24 cellular contexts compared by ENCODE assay signal in the genomic region with DNA sequence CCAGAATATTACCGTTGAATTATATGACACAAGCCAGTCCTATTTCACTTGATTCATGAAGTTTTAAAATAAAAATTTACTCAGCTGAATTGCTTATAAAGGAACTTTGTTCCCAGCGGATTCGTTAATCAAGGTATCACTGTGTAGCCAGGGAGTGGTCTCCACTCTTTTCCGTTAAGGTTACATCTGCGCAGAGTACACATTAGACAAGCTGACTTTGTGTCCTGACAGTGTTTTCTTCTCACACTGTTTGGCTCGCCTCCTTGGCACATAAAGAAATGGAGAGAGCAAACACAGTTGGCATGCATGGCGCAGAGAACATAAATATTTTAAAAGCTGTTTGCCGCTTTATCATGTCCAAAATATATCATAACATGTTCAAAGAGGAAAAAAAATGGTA.
"Had no signal": no experiment of that assay in that cellular context is flagged by ENCODE, and none has a peak within 500 bp of the region (broad histone marks: within the 10 kb centered on the region; RNA-seq: fewer than 3 reads in every experiment).

No MANE protein-coding gene starts in this region.

- DNase-seq: activated B cell treated with CpG ODN at 0.5 μM for 24 hours; activated CD4-positive, alpha-beta T cell treated with anti-CD3 and anti-CD28 coated beads for 48 hours; activated CD4-positive, alpha-beta T cell treated with anti-CD3 and anti-CD28 coated beads, Interleukin-2, amount 50 U/mL, for 1 hour; activated CD4-positive, alpha-beta T cell treated with anti-CD3 and anti-CD28 coated beads, Interleukin-2, amount 50 U/mL, for 48 hours; activated CD8-positive, alpha-beta memory T cell treated with anti-CD3 and anti-CD28 coated beads for 24 hours; activated CD8-positive, alpha-beta T cell treated with anti-CD3 and anti-CD28 coated beads for 36 hours; activated effector memory CD4-positive, alpha-beta T cell treated with anti-CD3 and anti-CD28 coated beads, Interleukin-2, amount 50 U/mL, for 16 hours; activated naive CD4-positive, alpha-beta T cell treated with anti-CD3 and anti-CD28 coated beads, Interleukin-2, amount 10 ng/mL, durations not matched to agents 7 days and 5 days; activated T-cell treated with anti-CD3 and anti-CD28 coated beads, Interleukin-2, amount 50 U/mL, for 1 hour; activated T-cell treated with anti-CD3 and anti-CD28 coated beads, Interleukin-2, amount 50 U/mL, for 48 hours; amniotic stem cell; anterior cingulate cortex; brain microvascular endothelial cell; dorsolateral prefrontal cortex; effector memory CD4-positive, alpha-beta T cell; endodermal cell; foreskin fibroblast; T-helper 1 cell; T-helper 17 cell; T1000; WERI-Rb-1 had no signal

- H3K27me3 ChIP-seq: brain microvascular endothelial cell, dorsolateral prefrontal cortex had no signal

- ATAC-seq: activated CD4-positive, CD25-positive, alpha-beta regulatory T cell treated with anti-CD3 and anti-CD28 coated beads, Interleukin-2, amount 50 U/mL, for 24 hours; activated CD8-positive, alpha-beta T cell treated with anti-CD3 and anti-CD28 coated beads for 36 hours; activated naive CD4-positive, alpha-beta T cell treated with anti-CD3 and anti-CD28 coated beads, Interleukin-2, amount 50 U/mL, for 72 hours; esophagus mucosa; T-helper 17 cell had no signal

- H3K36me3 ChIP-seq: brain microvascular endothelial cell had no signal

- H3K4me3 ChIP-seq: dorsolateral prefrontal cortex had no signal
